Comparison of ENCODE assay signal across 12 cellular contexts in genomic region chr11:3014314-3014938, GRCh38. TPM values are rescaled to one million over a fixed set of nuclear protein-coding genes. Genes with fewer than 3 reads are reported as not detected.
DNase-seq lines count a peak whose midpoint lies in the region; ATAC-seq, FAIRE-seq and TF ChIP-seq lines count a peak whose summit lies in the region.
"Had no signal": no experiment of that assay in that cellular context is flagged by ENCODE, and none has a peak within 500 bp of the region (broad histone marks: within the 10 kb centered on the region; RNA-seq: fewer than 3 reads in every experiment).

No MANE protein-coding gene starts in this region.

- ATAC-seq in GM12878 (no peak), upper lobe of left lung (ENCODE audit: low FRiP score in 2 of 2) (no peak)

- CTCF ChIA-PET in activated CD4-positive, alpha-beta memory T cell treated with anti-CD3 and anti-CD28 coated beads for 36 hours (lab: Charles Lee) = interaction anchor here (0.8 to 3.5 kb wide), 11 partner anchors 22 to 200 kb away, joined by 3 to 27 read pairs (median 4); partner anchors contain the start of gene NAP1L4
- CTCF ChIA-PET in GM12878 (lab: Yijun Ruan, JAX) = interaction anchor here (0.7 to 3.3 kb wide), 13 partner anchors 9 to 122 kb away, joined by 3 to 17 read pairs (median 4); partner anchors contain the start of gene PHLDA2

- BruUV-seq in GM12878 (replicated peaks; lab: Mats Ljungman, UMichigan) = TSS peak; percentile 29

- H3K4me2 ChIP-seq in DOHH2 (ENCODE audit: low read length) = peak overlapping the region; percentile 20; the same call in 1 of the 2 replicates
- peak overlapping the region; percentile 48 for H3K4me2 ChIP-seq in GM12878 (ENCODE audit: control insufficient read depth, insufficient read depth)

- H3K27me3 Mint-ChIP-seq in activated CD4-positive, alpha-beta memory T cell treated with anti-CD3 and anti-CD28 coated beads for 36 hours = no peaks in the 10 kb centered on the region

- no peaks in the 10 kb centered on the region for H3K9me2 ChIP-seq in DOHH2 (replicated peaks; ENCODE audit: control insufficient read depth, low read length)

- H3K4me3 Mint-ChIP-seq in activated CD4-positive, alpha-beta memory T cell treated with anti-CD3 and anti-CD28 coated beads for 36 hours = no peak overlapping the region

- no peak for TF ChIP-seq POLR2A in GM12878 (IDR thresholded peaks at IDR 0.05; ENCODE audit: low read depth, low read length)
- no peak for TF ChIP-seq POLR2A in upper lobe of left lung (IDR thresholded peaks at IDR 0.05)

- no peaks in the 10 kb centered on the region for H3K9me3 Mint-ChIP-seq in activated CD4-positive, alpha-beta memory T cell treated with anti-CD3 and anti-CD28 coated beads for 36 hours

- TF ChIP-seq CTCF in DOHH2 (IDR thresholded peaks at IDR 0.05; ENCODE audit: low read depth, low read length, poor library complexity, severe bottlenecking) = no peak
- TF ChIP-seq CTCF in GM12878 (IDR thresholded peaks at IDR 0.05 in 2 of 3, conservative IDR thresholded peaks at IDR 0.05 in 1 of 3; ENCODE audit: control insufficient read depth in 2 of 3, extremely low read depth in 1 of 3, insufficient read depth in 1 of 3, low read depth in 3 of 3, low read length in 3 of 3) = no peak
- TF ChIP-seq CTCF in upper lobe of left lung (IDR thresholded peaks at IDR 0.05) = no peak

- H4K20me1 ChIP-seq in DOHH2 (ENCODE audit: control insufficient read depth, insufficient read depth, low read depth, low read length) = no peaks in the 10 kb centered on the region; the same call in 1 of the 2 replicates
- H4K20me1 ChIP-seq in GM12878 (ENCODE audit: control insufficient read depth, insufficient read depth) = no peaks in the 10 kb centered on the region; the same call in 1 of the 2 replicates

- SMC1A ChIA-PET in GM12878 (lab: Charles Lee; ENCODE audit: uncharacterized antibody, unreplicated experiment) = interaction anchor here (1.0 to 3.7 kb wide), 9 partner anchors 9 to 76 kb away, joined by 3 to 29 read pairs (median 4); no protein-coding TSS in a partner anchor

- intact Hi-C loops in activated CD4-positive, alpha-beta memory T cell treated with anti-CD3 and anti-CD28 coated beads for 36 hours (cut with micrococcal nuclease) = loop anchor here (1.0 to 5.0 kb wide), 2 partner anchors 24 to 37 kb away; no protein-coding TSS in a partner anchor
- intact Hi-C loops in GM12878 (cut with micrococcal nuclease; ENCODE audit: unreplicated experiment) = no loop called here

- in situ Hi-C loops in GM12878 (cut with MboI) = no loop called here

- H3K27ac Mint-ChIP-seq in activated CD4-positive, alpha-beta memory T cell treated with anti-CD3 and anti-CD28 coated beads for 36 hours = peak overlapping the region; percentile 77

- no peaks in the 10 kb centered on the region for H3K9me3 ChIP-seq in DOHH2 (ENCODE audit: control insufficient read depth, insufficient read depth, low read length)
- H3K9me3 ChIP-seq in GM12878 (replicated peaks; ENCODE audit: control insufficient read depth, insufficient read depth, low read length) = no peaks in the 10 kb centered on the region
- H3K9me3 ChIP-seq in upper lobe of left lung = no peaks in the 10 kb centered on the region

- DNase-seq in activated CD4-positive, alpha-beta memory T cell treated with anti-CD3 and anti-CD28 coated beads for 36 hours = peak; percentile 82
- DNase-seq in GM12878 (ENCODE audit: low read depth, low spot score) = no peak
- peak; percentile 35 for DNase-seq in stimulated activated CD4-positive, alpha-beta T cell treated with anti-CD3 and anti-CD28 coated beads, Interleukin-4, amount 100 ng/mL, for 1 hour
- no peak for DNase-seq in upper lobe of left lung
- DNase-seq in HPDE6-E6E7 (ENCODE audit: extremely low spot score) = no peak
- DNase-seq in H4 (ENCODE audit: low spot score) = no peak
- DNase-seq in NCI-H1694 (lab: John Stamatoyannopoulos, UW) = no peak
- DNase-seq: islet precursor cell had no signal

- no peaks in the 10 kb centered on the region for H3F3A ChIP-seq in DOHH2 (ENCODE audit: control insufficient read depth, insufficient read depth)

- no peak overlapping the region for H3K27ac ChIP-seq in DOHH2 (ENCODE audit: low read depth, low read length)
- H3K27ac ChIP-seq in GM12878 (ENCODE audit: control insufficient read depth, insufficient read depth) = peak overlapping the region; percentile 34; the same call in 1 of the 2 replicates
- peak overlapping the region in 1 of 4 donors; percentile 44 for H3K27ac ChIP-seq in upper lobe of left lung
- H3K27ac ChIP-seq: C4-2B, HL-60 had no signal

- no peaks in the 10 kb centered on the region for H3K27me3 ChIP-seq in DOHH2 (ENCODE audit: control insufficient read depth, low read length)
- H3K27me3 ChIP-seq in GM12878 (replicated peaks in 1 of 2; ENCODE audit: control insufficient read depth in 2 of 2, insufficient read depth in 2 of 2, low read length in 1 of 2) = no peaks in the 10 kb centered on the region
- H3K27me3 ChIP-seq in upper lobe of left lung = no peaks in the 10 kb centered on the region

- H2AFZ ChIP-seq in GM12878 (ENCODE audit: control insufficient read depth, low read depth, low read length) = no peak overlapping the region

- peaks cover 55% of the 10 kb centered on the region for H3K4me1 Mint-ChIP-seq in activated CD4-positive, alpha-beta memory T cell treated with anti-CD3 and anti-CD28 coated beads for 36 hours (ENCODE audit: low read depth)

- POLR2A ChIA-PET in activated CD4-positive, alpha-beta memory T cell treated with anti-CD3 and anti-CD28 coated beads for 36 hours (lab: Charles Lee) = interaction anchor here (0.8 to 4.9 kb wide), 8 partner anchors 11 to 85 kb away, joined by 3 to 53 read pairs (median 4); partner anchors contain the start of genes CARS1, NAP1L4 and PHLDA2
- POLR2A ChIA-PET in GM12878 (lab: Charles Lee) = interaction anchor here (1.0 to 4.3 kb wide), 4 partner anchors 22 to 69 kb away, joined by 3 to 34 read pairs (median 7); partner anchors contain the start of gene NAP1L4

- RAD21 ChIA-PET in GM12878 (lab: Charles Lee; ENCODE audit: unreplicated experiment) = interaction anchor here (0.8 to 3.0 kb wide), 6 partner anchors 8 to 81 kb away, joined by 3 to 42 read pairs (median 4); partner anchors contain the start of gene NAP1L4

- TF ChIP-seq RAD21 in GM12878 (IDR thresholded peaks at IDR 0.05; ENCODE audit: insufficient read depth, low read depth, low read length) = no peak

- WGBS in GM12878 (ENCODE audit: insufficient coverage, insufficient replicate concordance, low lambda C conversion rate, missing lambda C conversion rate) = 84% methylated on average over 13 of the region's 13 CpGs
- 76 to 86% methylated on average over 13 of the region's 13 CpGs for WGBS in upper lobe of left lung, 2 donors

- H3K79me2 ChIP-seq in DOHH2 (ENCODE audit: control insufficient read depth, low read length) = no peaks in the 10 kb centered on the region
- H3K79me2 ChIP-seq in GM12878 (ENCODE audit: control insufficient read depth, insufficient read depth, low read length) = no peaks in the 10 kb centered on the region

- H3K4me3 ChIP-seq in DOHH2 (ENCODE audit: low read length) (no peak overlapping the region), GM12878 (no peak overlapping the region), upper lobe of left lung (no peak overlapping the region)

- peaks cover 73% of the 10 kb centered on the region for H3K36me3 ChIP-seq in DOHH2 (ENCODE audit: control insufficient read depth, low read length)
- H3K36me3 ChIP-seq in GM12878 (ENCODE audit: control insufficient read depth in 2 of 2, insufficient read depth in 2 of 2, low read length in 1 of 2) = peaks cover 19 to 48% of the 10 kb centered on the region in 2 experiments
- H3K36me3 ChIP-seq in upper lobe of left lung = peaks cover 39 to 99% (median 88%) of the 10 kb centered on the region in 4 donors

- H3K9ac ChIP-seq in GM12878 (ENCODE audit: control insufficient read depth, insufficient read depth, low read length) = no peak overlapping the region; the same call in 1 of the 2 replicates

- peaks cover 56% of the 10 kb centered on the region for H3K36me3 Mint-ChIP-seq in activated CD4-positive, alpha-beta memory T cell treated with anti-CD3 and anti-CD28 coated beads for 36 hours

- no peak for FAIRE-seq in GM12878 (lab: Jason Lieb, UNC)
- FAIRE-seq: GM12891 had no signal

- H3K4me1 ChIP-seq in DOHH2 (ENCODE audit: control insufficient read depth, low read length) (peaks cover 12% of the 10 kb centered on the region), GM12878 (ENCODE audit: control insufficient read depth, insufficient read depth, low read length) (peaks cover 17% of the 10 kb centered on the region), upper lobe of left lung (no peaks in the 10 kb centered on the region)

- no peak for TF ChIP-seq EP300 in GM12878 (IDR thresholded peaks at IDR 0.05; ENCODE audit: borderline replicate concordance in 1 of 2, control insufficient read depth in 1 of 2, low read depth in 2 of 2, low read length in 2 of 2)
- no peak for TF ChIP-seq EP300 in upper lobe of left lung (IDR thresholded peaks at IDR 0.05)

RNA-seq across cellular contexts. Expression of gene NAP1L4, which starts 22.3 kb away (rescaled TPM):
- 100 to 1,000 TPM; 261 to 263 TPM for total RNA-seq in activated CD4-positive, alpha-beta memory T cell treated with anti-CD3 and anti-CD28 coated beads for 36 hours
- 427 and 452 TPM in 2 replicates for total RNA-seq in GM12878 (2013; cell fraction: nucleolus; rRNA removed)
- total RNA-seq in GM12878 (2014; rRNA removed) (103 and 107 TPM in 2 replicates), GM12878 (2014; rRNA removed; fragmentation: Illumina TruSeq; extraction: Trizol) (100 and 101 TPM in 2 replicates), GM12878 (2021) (128 and 130 TPM in 2 replicates), upper lobe of left lung (100 to 1,000 TPM in 3 of 6 donors, 10 to 100 TPM in 3; 81.1 to 194 (median 103) TPM)
- 48.1 TPM for polyA plus RNA-seq in GM12878 (2011; ENCODE audit: low read depth)
- polyA plus RNA-seq in GM12878 (2011; rRNA removed) (100 and 159 TPM in 2 replicates), GM12878 (2014; fragmentation: Illumina TruSeq; extraction: Trizol) (127 and 140 TPM in 2 replicates), GM12878 (2014; fragmentation: Nextera tagmentation; extraction: Ambion mirVana) (10 to 100 TPM; 24.8 to 44.0 TPM), GM12878 (2014; rRNA removed) (121 TPM in 2 replicates), GM12878 (2016; fragmentation: Nextera tagmentation; extraction: Ambion mirVana) (100 to 1,000 TPM; 181 to 198 TPM)
- 64.8 and 80.3 TPM in 2 replicates for polyA plus RNA-seq in GM12878 (2011; cell fraction: cytosol; rRNA removed)
- polyA plus RNA-seq in GM12878 (2011; cell fraction: nucleus; rRNA removed) = 141 and 157 TPM in 2 replicates
- 71.3 and 83.1 TPM in 2 replicates for polyA plus RNA-seq in GM12878 (2012)
- polyA minus RNA-seq in GM12878 (2011; rRNA and poly(A)+ RNA removed) = 62.6 and 97.0 TPM in 2 replicates
- polyA minus RNA-seq in GM12878 (2011; cell fraction: cytosol; rRNA and poly(A)+ RNA removed) = 28.8 and 30.2 TPM in 2 replicates
- 52.5 and 71.7 TPM in 2 replicates for polyA minus RNA-seq in GM12878 (2011; cell fraction: nucleus; rRNA and poly(A)+ RNA removed)
- 104 and 128 TPM in 2 replicates for total RNA-seq in H4 (2014; rRNA removed; shearing (Covaris generic))

RNA-seq across cellular contexts. Expression of gene CARS1, which starts 42.8 kb away (rescaled TPM):
- total RNA-seq in activated CD4-positive, alpha-beta memory T cell treated with anti-CD3 and anti-CD28 coated beads for 36 hours = 10 to 100 TPM; 94.7 to 97.5 TPM
- total RNA-seq in GM12878 (2013; cell fraction: nucleolus; rRNA removed) = 82.2 and 99.9 TPM in 2 replicates
- total RNA-seq in GM12878 (2014; rRNA removed) (42.2 and 44.1 TPM in 2 replicates), GM12878 (2014; rRNA removed; fragmentation: Illumina TruSeq; extraction: Trizol) (32.9 and 33.9 TPM in 2 replicates), GM12878 (2021) (49.2 TPM in 2 replicates), upper lobe of left lung (10 to 100 TPM; 28.9 to 54.1 (median 43.0) TPM)
- 31.3 TPM for polyA plus RNA-seq in GM12878 (2011; ENCODE audit: low read depth)
- polyA plus RNA-seq in GM12878 (2011; rRNA removed) (51.4 and 60.6 TPM in 2 replicates), GM12878 (2014; fragmentation: Illumina TruSeq; extraction: Trizol) (35.7 and 42.9 TPM in 2 replicates), GM12878 (2014; fragmentation: Nextera tagmentation; extraction: Ambion mirVana) (10 to 100 TPM in 1 of 2 experiments, 1 to 10 TPM in 1; 7.8 to 19.7 TPM), GM12878 (2014; rRNA removed) (51.0 and 52.5 TPM in 2 replicates), GM12878 (2016; fragmentation: Nextera tagmentation; extraction: Ambion mirVana) (10 to 100 TPM; 48.6 to 51.7 TPM)
- 43.0 and 45.6 TPM in 2 replicates for polyA plus RNA-seq in GM12878 (2011; cell fraction: cytosol; rRNA removed)
- polyA plus RNA-seq in GM12878 (2011; cell fraction: nucleus; rRNA removed) = 128 and 145 TPM in 2 replicates
- polyA plus RNA-seq in GM12878 (2012) = 44.0 and 47.5 TPM in 2 replicates
- polyA minus RNA-seq in GM12878 (2011; rRNA and poly(A)+ RNA removed) = 41.5 and 48.6 TPM in 2 replicates
- 16.4 and 20.3 TPM in 2 replicates for polyA minus RNA-seq in GM12878 (2011; cell fraction: cytosol; rRNA and poly(A)+ RNA removed)
- 46.5 and 65.3 TPM in 2 replicates for polyA minus RNA-seq in GM12878 (2011; cell fraction: nucleus; rRNA and poly(A)+ RNA removed)
- total RNA-seq in H4 (2014; rRNA removed; shearing (Covaris generic)) = 110 and 115 TPM in 2 replicates

Comparison
In these comparisons a context has a peak if more than half of its experiments do, and no peak if none do; other contexts are left out.
1. DNase-seq: peak in activated CD4-positive, alpha-beta memory T cell treated with anti-CD3 and anti-CD28 coated beads for 36 hours (single experiment) and stimulated activated CD4-positive, alpha-beta T cell treated with anti-CD3 and anti-CD28 coated beads, Interleukin-4, amount 100 ng/mL, for 1 hour (single experiment); none in GM12878 (single experiment), upper lobe of left lung (0 of 2), HPDE6-E6E7 (single experiment), H4 (single experiment) and NCI-H1694 (single experiment).